ENCODE assay signal across 8 cellular contexts in the genomic region with DNA sequence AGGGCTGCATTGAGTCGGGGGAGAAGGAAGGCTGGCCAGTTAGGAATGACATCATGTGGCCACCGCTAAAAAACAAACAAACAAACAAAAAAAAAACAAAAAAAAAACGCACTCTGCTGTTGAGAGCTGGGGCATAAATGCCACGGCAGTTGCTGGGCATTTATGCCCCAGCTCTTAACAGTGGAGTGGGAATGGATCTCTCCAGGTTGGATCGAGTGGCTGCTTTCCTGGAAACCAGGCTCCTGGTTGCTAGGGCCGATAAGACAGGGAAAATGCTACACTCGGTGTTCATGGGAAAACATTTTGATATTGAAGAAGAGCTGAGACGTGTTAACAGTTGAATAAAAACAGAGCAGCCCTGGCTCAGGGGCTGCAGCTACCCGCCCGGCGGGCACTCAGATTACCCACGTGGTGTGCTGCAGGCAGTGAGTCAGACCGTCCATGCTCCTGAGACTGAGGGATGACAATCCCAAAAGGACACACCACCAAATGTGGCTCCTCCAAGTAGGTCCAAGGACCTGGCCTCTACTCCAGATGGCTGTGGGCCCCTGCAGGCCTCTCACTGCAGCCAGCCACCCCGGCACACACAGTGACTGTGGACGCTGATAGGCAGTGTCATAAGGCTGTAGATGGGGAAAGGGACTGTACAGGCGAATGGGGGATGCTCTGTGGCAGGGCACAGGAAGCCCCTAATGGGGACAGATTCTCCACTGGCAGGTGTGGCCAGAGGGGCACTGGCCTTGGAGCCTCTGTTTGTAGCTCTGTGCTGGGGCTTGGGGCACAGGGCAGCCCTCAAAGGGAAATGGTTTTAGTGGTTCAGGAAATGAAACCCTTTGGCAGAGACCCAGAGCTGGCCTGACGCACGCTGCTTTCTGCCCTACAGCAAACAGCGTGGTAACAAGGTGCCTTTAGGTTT.
DNase-seq lines count a peak whose midpoint lies in the region; ATAC-seq and TF ChIP-seq lines count a peak whose summit lies in the region.

No MANE protein-coding gene starts in this region.

- H3K9me3 Mint-ChIP-seq in chondrocyte (ENCODE audit: low read depth) = no peaks in the 10 kb centered on the region

- H3K9me3 ChIP-seq in stomach = no peaks in the 10 kb centered on the region

- peaks cover 3% of the 10 kb centered on the region for H3K4me1 Mint-ChIP-seq in chondrocyte (ENCODE audit: low read depth)

- WGBS in stomach, 5 donors = 49 to 62% (median 59%) methylated on average over 16 to 19 of the region's 19 CpGs

- no peaks in the 10 kb centered on the region for H3K27me3 ChIP-seq in stomach

- peak; percentile 36 for DNase-seq in COLO668 (lab: John Stamatoyannopoulos, UW; ENCODE audit: unreplicated experiment)
- peak; percentile 96 for DNase-seq in RPMI8226
- peak; percentile 68 for DNase-seq in Right ventricle myocardium superior
- peak; percentile 66 for DNase-seq in stomach
- no peak for DNase-seq in activated effector memory CD4-positive, alpha-beta T cell treated with Interleukin-2 at 50 U/mL for 16 hours
- no peak for DNase-seq in chondrocyte (ENCODE audit: low spot score)

- TF ChIP-seq POLR2A in stomach (IDR thresholded peaks at IDR 0.05) = no peak

- TF ChIP-seq CTCF in stomach (IDR thresholded peaks at IDR 0.05) (no peak), chondrocyte (IDR thresholded peaks at IDR 0.05) (no peak)

- H3K36me3 ChIP-seq in stomach = no peaks in the 10 kb centered on the region

- no peak for TF ChIP-seq EP300 in stomach (IDR thresholded peaks at IDR 0.05)

- peaks cover 7 to 26% (median 14%) of the 10 kb centered on the region in 4 donors for H3K4me1 ChIP-seq in stomach

- peaks cover 19% of the 10 kb centered on the region for H3K27me3 Mint-ChIP-seq in chondrocyte (ENCODE audit: low read depth)

- H3K4me3 ChIP-seq in stomach = no peak overlapping the region

- no peaks in the 10 kb centered on the region for H3K36me3 Mint-ChIP-seq in chondrocyte (ENCODE audit: low read depth)

- peak overlapping the region in 3 of 5 donors; percentile 16 to 23 (median 21) for H3K27ac ChIP-seq in stomach

- H3K4me3 Mint-ChIP-seq in chondrocyte (ENCODE audit: unreplicated experiment) = no peak overlapping the region

- H3K27ac Mint-ChIP-seq in chondrocyte (ENCODE audit: unreplicated experiment) = no peak overlapping the region

- intact Hi-C loops in Right ventricle myocardium superior (cut with DNase I) = no loop called here
- intact Hi-C loops in stomach (cut with DNase I; ENCODE audit: low total_unique reads) = no loop called here

- ATAC-seq in GM19324 (IDR thresholded peaks at IDR 0.05; ENCODE audit: low FRiP score, unreplicated experiment) (peak; percentile 73), HG03432 (IDR thresholded peaks at IDR 0.05; ENCODE audit: unreplicated experiment) (peak; percentile 89), Right ventricle myocardium superior (ENCODE audit: poor library complexity) (peak; percentile 86)

Comparison
In these comparisons a context has a peak if more than half of its experiments do, and no peak if none do; other contexts are left out.
1. DNase-seq: peak in COLO668 (single experiment), RPMI8226 (single experiment), Right ventricle myocardium superior (single experiment) and stomach (single experiment); none in activated effector memory CD4-positive, alpha-beta T cell treated with Interleukin-2 at 50 U/mL for 16 hours (single experiment) and chondrocyte (single experiment).
2. Peak in every context shown above with its lines, with median percentiles within 50 percentile points of each other: ATAC-seq.